ENCODE assay signal across 8 cellular contexts in genomic region chr6:20126789-20127653, GRCh38.
A peak's percentile ranks its signal among the peaks of the same experiment; 100 is the strongest.
DNase-seq lines count a peak whose midpoint lies in the region; ATAC-seq and TF ChIP-seq lines count a peak whose summit lies in the region.

No MANE protein-coding gene starts in this region.

- intact Hi-C loops in CD8-positive, alpha-beta T cell (cut with DNase I, micrococcal nuclease), result loop anchor here (2.0 to 5.0 kb wide), 3 partner anchors 85 to 1802 kb away; partner anchors contain the start of gene MBOAT1 (in 1 of the 2)
- intact Hi-C loops in naive thymus-derived CD4-positive, alpha-beta T cell (cut with micrococcal nuclease), result loop anchor here (1.0 to 10.0 kb wide), 6 partner anchors 34 to 1530 kb away; partner anchors contain the start of gene MBOAT1 (in 2 of the 2)

- H3K27ac Mint-ChIP-seq in CD8-positive, alpha-beta T cell, result peak overlapping the region; percentile 33
- no peak overlapping the region for H3K27ac Mint-ChIP-seq in activated CD8-positive, alpha-beta memory T cell treated with anti-CD3 and anti-CD28 coated beads, Interleukin-2, amount 10 ng/mL, durations not matched to agents 7 days and 5 days
- no peak overlapping the region for H3K27ac Mint-ChIP-seq in naive thymus-derived CD4-positive, alpha-beta T cell
- H3K27ac Mint-ChIP-seq in stimulated activated effector memory CD8-positive, alpha-beta T cell treated with anti-CD3 and anti-CD28 coated beads, Interleukin-12 subunit alpha, Interleukin-12 subunit beta, amount 100 ng/mL, for 72 hours, result no peak overlapping the region

- no peaks in the 10 kb centered on the region for H3K27me3 Mint-ChIP-seq in CD8-positive, alpha-beta T cell (ENCODE audit: low read depth)
- no peaks in the 10 kb centered on the region for H3K27me3 Mint-ChIP-seq in activated CD8-positive, alpha-beta memory T cell treated with anti-CD3 and anti-CD28 coated beads, Interleukin-2, amount 10 ng/mL, durations not matched to agents 7 days and 5 days
- no peaks in the 10 kb centered on the region for H3K27me3 Mint-ChIP-seq in naive thymus-derived CD4-positive, alpha-beta T cell

- CTCF ChIA-PET in CD8-positive, alpha-beta T cell (lab: Charles Lee), result interaction anchor here (0.6 to 4.0 kb wide), 23 partner anchors 9 to 396 kb away, joined by 3 to 21 read pairs (median 4); no protein-coding TSS in a partner anchor
- CTCF ChIA-PET in activated CD8-positive, alpha-beta memory T cell treated with anti-CD3 and anti-CD28 coated beads, Interleukin-2, amount 10 ng/mL, durations not matched to agents 7 days and 5 days (lab: Charles Lee), result interaction anchor here (0.7 to 2.6 kb wide), 31 partner anchors 9 to 322 kb away, joined by 3 to 18 read pairs (median 4); no protein-coding TSS in a partner anchor
- CTCF ChIA-PET in naive thymus-derived CD4-positive, alpha-beta T cell (lab: Charles Lee), result interaction anchor here (0.7 to 1.6 kb wide), 6 partner anchors 8 to 1383 kb away, joined by 3 to 4 read pairs (median 3); no protein-coding TSS in a partner anchor

- no peak overlapping the region for H3K4me3 Mint-ChIP-seq in CD8-positive, alpha-beta T cell
- no peak overlapping the region for H3K4me3 Mint-ChIP-seq in activated CD8-positive, alpha-beta memory T cell treated with anti-CD3 and anti-CD28 coated beads, Interleukin-2, amount 10 ng/mL, durations not matched to agents 7 days and 5 days
- no peak overlapping the region for H3K4me3 Mint-ChIP-seq in naive thymus-derived CD4-positive, alpha-beta T cell
- H3K4me3 Mint-ChIP-seq in stimulated activated effector memory CD8-positive, alpha-beta T cell treated with anti-CD3 and anti-CD28 coated beads, Interleukin-12 subunit alpha, Interleukin-12 subunit beta, amount 100 ng/mL, for 72 hours, result no peak overlapping the region

- peak; percentile 87 for TF ChIP-seq CTCF in CD8-positive, alpha-beta T cell (IDR thresholded peaks at IDR 0.05)

- no peaks in the 10 kb centered on the region for H3K9me3 ChIP-seq in CD8-positive, alpha-beta T cell (ENCODE audit: low read length)
- no peaks in the 10 kb centered on the region for H3K9me3 ChIP-seq in naive thymus-derived CD4-positive, alpha-beta T cell (ENCODE audit: control insufficient read depth in 2 of 3, low read length in 3 of 3)

- peaks cover 22% of the 10 kb centered on the region for H3K36me3 Mint-ChIP-seq in CD8-positive, alpha-beta T cell
- peaks cover 6% of the 10 kb centered on the region for H3K36me3 Mint-ChIP-seq in activated CD8-positive, alpha-beta memory T cell treated with anti-CD3 and anti-CD28 coated beads, Interleukin-2, amount 10 ng/mL, durations not matched to agents 7 days and 5 days
- peaks cover 0 to 15% (median 6%) of the 10 kb centered on the region in 5 donors for H3K36me3 Mint-ChIP-seq in naive thymus-derived CD4-positive, alpha-beta T cell
- no peaks in the 10 kb centered on the region for H3K36me3 Mint-ChIP-seq in stimulated activated effector memory CD8-positive, alpha-beta T cell treated with anti-CD3 and anti-CD28 coated beads, Interleukin-12 subunit alpha, Interleukin-12 subunit beta, amount 100 ng/mL, for 72 hours

- H3K4me1 ChIP-seq in CD8-positive, alpha-beta T cell (ENCODE audit: insufficient read depth, low read length), result no peaks in the 10 kb centered on the region
- H3K4me1 ChIP-seq in naive thymus-derived CD4-positive, alpha-beta T cell (ENCODE audit: control insufficient read depth in 2 of 2, insufficient read depth in 2 of 2, low read length in 2 of 2), result no peaks in the 10 kb centered on the region

- no peaks in the 10 kb centered on the region for H3K9me3 Mint-ChIP-seq in CD8-positive, alpha-beta T cell
- no peaks in the 10 kb centered on the region for H3K9me3 Mint-ChIP-seq in activated CD8-positive, alpha-beta memory T cell treated with anti-CD3 and anti-CD28 coated beads, Interleukin-2, amount 10 ng/mL, durations not matched to agents 7 days and 5 days (ENCODE audit: low read depth)
- H3K9me3 Mint-ChIP-seq in naive thymus-derived CD4-positive, alpha-beta T cell, result no peaks in the 10 kb centered on the region
- H3K9me3 Mint-ChIP-seq in stimulated activated effector memory CD8-positive, alpha-beta T cell treated with anti-CD3 and anti-CD28 coated beads, Interleukin-12 subunit alpha, Interleukin-12 subunit beta, amount 100 ng/mL, for 72 hours, result no peaks in the 10 kb centered on the region

- H3K4me1 Mint-ChIP-seq in CD8-positive, alpha-beta T cell (ENCODE audit: low read depth), result peaks cover 3% of the 10 kb centered on the region
- peaks cover 5% of the 10 kb centered on the region for H3K4me1 Mint-ChIP-seq in activated CD8-positive, alpha-beta memory T cell treated with anti-CD3 and anti-CD28 coated beads, Interleukin-2, amount 10 ng/mL, durations not matched to agents 7 days and 5 days
- peaks cover 0 to 11% (median 4%) of the 10 kb centered on the region in 7 donors for H3K4me1 Mint-ChIP-seq in naive thymus-derived CD4-positive, alpha-beta T cell
- peaks cover 5% of the 10 kb centered on the region for H3K4me1 Mint-ChIP-seq in stimulated activated effector memory CD8-positive, alpha-beta T cell treated with anti-CD3 and anti-CD28 coated beads, Interleukin-12 subunit alpha, Interleukin-12 subunit beta, amount 100 ng/mL, for 72 hours

- POLR2A ChIA-PET in CD8-positive, alpha-beta T cell (lab: Charles Lee), result interaction anchor here (1.7 kb wide), 1 partner anchor 85 kb away, joined by 4 read pairs; the partner anchor contains the start of gene MBOAT1
- POLR2A ChIA-PET in naive thymus-derived CD4-positive, alpha-beta T cell (lab: Charles Lee), result no interaction called here

- no peak for TF ChIP-seq POLR2A in erythroblast (IDR thresholded peaks at IDR 0.05; ENCODE audit: low read length)

- ATAC-seq in CD8-positive, alpha-beta T cell, result peak; percentile 46
- peak; percentile 92 for ATAC-seq in GM21360 (IDR thresholded peaks at IDR 0.05; ENCODE audit: unreplicated experiment)
- ATAC-seq in activated CD8-positive, alpha-beta memory T cell treated with anti-CD3 and anti-CD28 coated beads, Interleukin-2, amount 10 ng/mL, durations not matched to agents 7 days and 5 days, result peak; percentile 84
- ATAC-seq in naive thymus-derived CD4-positive, alpha-beta T cell, result peak; percentile 75
- ATAC-seq in stimulated activated effector memory CD8-positive, alpha-beta T cell treated with anti-CD3 and anti-CD28 coated beads, Interleukin-12 subunit alpha, Interleukin-12 subunit beta, amount 100 ng/mL, for 72 hours, result peak; percentile 75

- no peak overlapping the region for H3K27ac ChIP-seq in CD8-positive, alpha-beta T cell (ENCODE audit: low read depth, low read length)
- no peak overlapping the region for H3K27ac ChIP-seq in naive thymus-derived CD4-positive, alpha-beta T cell (ENCODE audit: low read depth, low read length)

- H3K4me3 ChIP-seq in CD8-positive, alpha-beta T cell (ENCODE audit: low read depth, low read length), result no peak overlapping the region
- H3K4me3 ChIP-seq in naive thymus-derived CD4-positive, alpha-beta T cell (ENCODE audit: low read length), result no peak overlapping the region

- no peaks in the 10 kb centered on the region for H3K36me3 ChIP-seq in CD8-positive, alpha-beta T cell (ENCODE audit: insufficient read depth, low read length)
- H3K36me3 ChIP-seq in naive thymus-derived CD4-positive, alpha-beta T cell (ENCODE audit: control insufficient read depth in 2 of 3, insufficient read depth in 3 of 3, low read length in 3 of 3), result no peaks in the 10 kb centered on the region

- no peaks in the 10 kb centered on the region for H3K27me3 ChIP-seq in CD8-positive, alpha-beta T cell (ENCODE audit: insufficient read depth, low read length)
- no peaks in the 10 kb centered on the region for H3K27me3 ChIP-seq in naive thymus-derived CD4-positive, alpha-beta T cell (ENCODE audit: control insufficient read depth in 2 of 2, insufficient read depth in 2 of 2, low read length in 2 of 2)

- DNase-seq in CD8-positive, alpha-beta T cell, result peak; percentile 14 to 74 (median 55)
- DNase-seq in HUDEP-2 (lab: John Stamatoyannopoulos, UW; ENCODE audit: unreplicated experiment in 76 of 76) (peak in 72 of 76 experiments; percentile 12 to 83 (median 56)), NOMO-1 (lab: John Stamatoyannopoulos, UW; ENCODE audit: unreplicated experiment in 2 of 2) (peak; percentile 14 to 32), erythroblast (lab: John Stamatoyannopoulos, UW) (peak; percentile 66 to 81)
- DNase-seq in activated CD8-positive, alpha-beta memory T cell treated with anti-CD3 and anti-CD28 coated beads, Interleukin-2, amount 10 ng/mL, durations not matched to agents 7 days and 5 days, result peak; percentile 72
- peak in 8 of 9 donors; percentile 9 to 66 (median 38) for DNase-seq in naive thymus-derived CD4-positive, alpha-beta T cell
- DNase-seq in stimulated activated effector memory CD8-positive, alpha-beta T cell treated with anti-CD3 and anti-CD28 coated beads, Interleukin-12 subunit alpha, Interleukin-12 subunit beta, amount 100 ng/mL, for 72 hours (ENCODE audit: low spot score in 2 of 2), result peak; percentile 59 to 75

Comparison
In these comparisons a context has a peak if more than half of its experiments do, and no peak if none do; other contexts are left out.
1. DNase-seq: peak in every context shown above with its lines; median percentile 74 in erythroblast; 72 in activated CD8-positive, alpha-beta memory T cell treated with anti-CD3 and anti-CD28 coated beads, Interleukin-2, amount 10 ng/mL, durations not matched to agents 7 days and 5 days; 67 in stimulated activated effector memory CD8-positive, alpha-beta T cell treated with anti-CD3 and anti-CD28 coated beads, Interleukin-12 subunit alpha, Interleukin-12 subunit beta, amount 100 ng/mL, for 72 hours; 56 in HUDEP-2; 55 in CD8-positive, alpha-beta T cell; 38 in naive thymus-derived CD4-positive, alpha-beta T cell; 23 in NOMO-1.